Comparison of ENCODE assay signal across 1 cellular context in the genomic region with DNA sequence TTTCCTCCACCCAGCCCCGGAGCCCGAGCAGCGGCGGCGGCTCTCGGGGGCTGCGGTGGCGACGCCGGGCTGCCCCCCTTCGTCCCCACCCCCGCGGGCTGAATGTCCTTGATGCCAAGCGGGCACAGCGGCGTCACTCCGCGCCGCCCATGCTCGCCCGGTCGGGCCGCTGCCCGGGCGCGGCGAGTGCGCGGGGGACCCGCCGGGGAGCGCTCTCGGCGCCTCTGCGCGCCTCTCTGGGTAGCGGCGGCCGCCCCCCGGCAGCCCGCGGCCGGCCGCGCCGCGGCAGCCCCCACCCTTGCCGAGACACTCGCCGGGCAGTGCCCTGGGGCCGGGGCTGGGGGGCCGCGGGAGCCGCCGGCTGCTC.
TF ChIP-seq lines count a peak whose summit lies in the region.

No MANE protein-coding gene starts in this region.

TF ChIP-seq in endothelial cell of umbilical vein, 7 proteins besides CTCF, POLR2A, EP300 and RAD21:
- no peak for TF ChIP-seq GATA2 (IDR thresholded peaks at IDR 0.05; ENCODE audit: insufficient read depth, insufficient read length, low read depth, low read length)
